In the genomic region with DNA sequence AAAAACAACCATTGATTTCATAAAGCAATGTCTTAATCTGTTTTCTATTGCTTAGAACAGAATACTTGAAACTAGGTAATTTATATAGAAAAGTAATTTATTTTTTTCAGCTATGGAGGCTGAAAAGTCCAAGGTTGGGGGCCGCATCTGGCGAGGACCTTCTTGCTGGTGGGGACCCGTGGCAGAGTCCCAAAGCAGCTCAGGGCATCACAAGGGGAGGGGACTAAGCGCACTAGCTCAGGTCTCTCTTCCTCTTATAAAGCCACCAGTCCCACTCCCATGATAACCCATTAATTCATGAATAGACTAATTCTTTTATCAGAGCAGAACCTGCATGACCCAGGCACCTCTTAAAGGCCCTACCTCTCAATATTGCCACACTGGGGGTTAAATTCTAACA, we compare ENCODE assay signal across 29 cellular contexts.
DNase-seq lines count a peak whose midpoint lies in the region; ATAC-seq and TF ChIP-seq lines count a peak whose summit lies in the region.
"Had no signal": no experiment of that assay in that cellular context is flagged by ENCODE, and none has a peak within 500 bp of the region (broad histone marks: within the 10 kb centered on the region; RNA-seq: fewer than 3 reads in every experiment).

No MANE protein-coding gene starts in this region.

- H3K4me1 Mint-ChIP-seq in MCF 10A (ENCODE audit: insufficient read depth, unreplicated experiment) = peaks cover 20% of the 10 kb centered on the region
- peaks cover 30 to 42% (median 30%) of the 10 kb centered on the region in 3 donors for H3K4me1 Mint-ChIP-seq in T-cell
- peaks cover 34 to 40% (median 37%) of the 10 kb centered on the region in 7 donors for H3K4me1 Mint-ChIP-seq in naive thymus-derived CD4-positive, alpha-beta T cell

- no peak overlapping the region for H3K4me3 ChIP-seq in breast epithelium
- no peak overlapping the region for H3K4me3 ChIP-seq in naive thymus-derived CD4-positive, alpha-beta T cell (ENCODE audit: low read length)
- H3K4me3 ChIP-seq: ascending aorta, cardiac muscle cell, esophagus squamous epithelium, GM23248, psoas muscle, SJSA1, tibial nerve had no signal

- CTCF ChIA-PET in MCF 10A (lab: Yijun Ruan, JAX) (interaction anchor here (0.6 to 1.0 kb wide), 2 partner anchors 250 kb away, joined by 3 to 5 read pairs; no protein-coding TSS in a partner anchor), T-cell (lab: Charles Lee) (interaction anchor here (0.6 to 0.7 kb wide), 2 partner anchors 42 to 249 kb away, joined by 3 to 4 read pairs; no protein-coding TSS in a partner anchor)
- CTCF ChIA-PET in naive thymus-derived CD4-positive, alpha-beta T cell (lab: Charles Lee) = interaction anchor here (1.1 to 1.8 kb wide), 2 partner anchors 25 to 120 kb away, joined by 3 to 6 read pairs; no protein-coding TSS in a partner anchor

- BruUV-seq in MCF 10A (replicated peaks; lab: Mats Ljungman, UMichigan) = no TSS peak

- no peaks in the 10 kb centered on the region for H3K27me3 ChIP-seq in breast epithelium
- H3K27me3 ChIP-seq in naive thymus-derived CD4-positive, alpha-beta T cell (ENCODE audit: control insufficient read depth in 2 of 2, insufficient read depth in 2 of 2, low read length in 2 of 2) = no peaks in the 10 kb centered on the region
- H3K27me3 ChIP-seq: ascending aorta, cardiac muscle cell, esophagus squamous epithelium, foreskin keratinocyte, SJSA1, tibial nerve had no signal

- DNase-seq in MCF 10A (ENCODE audit: unreplicated experiment) (no peak), breast epithelium (ENCODE audit: low spot score in 2 of 2) (no peak), T-cell (no peak), RPMI8226 (no peak), NCI-H524 (lab: John Stamatoyannopoulos, UW) (no peak), dermis blood vessel endothelial cell (no peak)
- DNase-seq in naive thymus-derived CD4-positive, alpha-beta T cell = no peak
- DNase-seq: activated CD4-positive, alpha-beta T cell treated with anti-CD3 and anti-CD28 coated beads, Interleukin-2, amount 50 U/mL, for 4 hours; DND-41; esophagus squamous epithelium; foreskin keratinocyte; GM23248; Karpas-422; left ventricle myocardium superior; MV-4-11; natural killer cell; NCI-H1436 treated with DMSO at 0.1 percent for 48 hours; NCI-H226; occipital lobe; psoas muscle; stimulated activated CD4-positive, alpha-beta T cell treated with anti-CD3 and anti-CD28 coated beads, Interleukin-4, amount 100 ng/mL, for 24 hours had no signal

- H3K36me3 Mint-ChIP-seq in MCF 10A (ENCODE audit: insufficient read depth, unreplicated experiment) (no peaks in the 10 kb centered on the region), T-cell (no peaks in the 10 kb centered on the region)
- peaks cover 0 to 22% (median 4%) of the 10 kb centered on the region in 5 donors for H3K36me3 Mint-ChIP-seq in naive thymus-derived CD4-positive, alpha-beta T cell
- H3K36me3 Mint-ChIP-seq: natural killer cell had no signal

- TF ChIP-seq CTCF in MCF 10A (IDR thresholded peaks at IDR 0.05; ENCODE audit: unreplicated experiment) (no peak), breast epithelium (IDR thresholded peaks at IDR 0.05) (no peak)

- POLR2A ChIA-PET in MCF 10A (lab: Yijun Ruan, JAX) (interaction anchor here (0.7 to 1.1 kb wide), 3 partner anchors 8 to 128 kb away, joined by 3 to 4 read pairs (median 3); no protein-coding TSS in a partner anchor), T-cell (lab: Charles Lee) (interaction anchor here in 1 of 2 donors (0.6 kb wide), 2 partner anchors 17 to 283 kb away, joined by 4 to 9 read pairs; no protein-coding TSS in a partner anchor)
- POLR2A ChIA-PET in naive thymus-derived CD4-positive, alpha-beta T cell (lab: Charles Lee) = interaction anchor here (0.9 to 9.0 kb wide), 5 partner anchors 11 to 44 kb away, joined by 3 to 59 read pairs (median 6); no protein-coding TSS in a partner anchor

- no peak overlapping the region for H3K27ac ChIP-seq in breast epithelium
- peak overlapping the region; percentile 55 for H3K27ac ChIP-seq in naive thymus-derived CD4-positive, alpha-beta T cell (ENCODE audit: low read depth, low read length)
- H3K27ac ChIP-seq: ascending aorta, C4-2B, esophagus squamous epithelium, foreskin keratinocyte, GM23248, psoas muscle, SJSA1, tibial nerve had no signal

- ATAC-seq in T-cell (replicated peaks in 1 of 4) = no peak
- no peak for ATAC-seq in naive thymus-derived CD4-positive, alpha-beta T cell
- ATAC-seq: activated naive CD4-positive, alpha-beta T cell treated with anti-CD3 and anti-CD28 coated beads, Interleukin-2, amount 50 U/mL, for 72 hours; foreskin keratinocyte; HepG2; left ventricle myocardium superior; natural killer cell; psoas muscle had no signal

- no peak for TF ChIP-seq POLR2A in breast epithelium (IDR thresholded peaks at IDR 0.05)

- H3K36me3 ChIP-seq in breast epithelium = no peaks in the 10 kb centered on the region
- H3K36me3 ChIP-seq in naive thymus-derived CD4-positive, alpha-beta T cell (ENCODE audit: control insufficient read depth in 2 of 3, insufficient read depth in 3 of 3, low read length in 3 of 3) = no peaks in the 10 kb centered on the region
- H3K36me3 ChIP-seq: ascending aorta, cardiac muscle cell, esophagus squamous epithelium, SJSA1, tibial nerve had no signal

- H3K9me3 ChIP-seq in breast epithelium = no peaks in the 10 kb centered on the region
- no peaks in the 10 kb centered on the region for H3K9me3 ChIP-seq in naive thymus-derived CD4-positive, alpha-beta T cell (ENCODE audit: control insufficient read depth in 2 of 3, low read length in 3 of 3)
- H3K9me3 ChIP-seq: ascending aorta, esophagus squamous epithelium, psoas muscle, SJSA1, tibial nerve had no signal

- H3K27ac Mint-ChIP-seq in MCF 10A (ENCODE audit: low read depth, unreplicated experiment) (peak overlapping the region; percentile 36), T-cell (peak overlapping the region; percentile 88 to 95)
- peak overlapping the region in 8 of 9 donors; percentile 70 to 92 (median 89) for H3K27ac Mint-ChIP-seq in naive thymus-derived CD4-positive, alpha-beta T cell
- H3K27ac Mint-ChIP-seq: activated T-helper 2 cell treated with anti-CD3 and anti-CD28 coated beads, Interferon-gamma antibody, Interleukin-2, Interleukin-4, amounts not matched to agents 10 μg/mL and 5 μg/mL and 100 μg/mL, durations not matched to agents 14 hours and 24 hours and 36 hours had no signal

- intact Hi-C loops in MCF 10A (cut with micrococcal nuclease) (loop anchor here (5.0 kb wide), 1 partner anchor 88 kb away; a partner anchor contains a TSS), breast epithelium (cut with DNase I; ENCODE audit: low total_unique reads) (no loop called here)
- intact Hi-C loops in naive thymus-derived CD4-positive, alpha-beta T cell (cut with micrococcal nuclease) = no loop called here

- H3K9me3 Mint-ChIP-seq in MCF 10A (ENCODE audit: unreplicated experiment) = no peaks in the 10 kb centered on the region
- no peaks in the 10 kb centered on the region for H3K9me3 Mint-ChIP-seq in T-cell
- peaks cover 0 to 13% (median 0%) of the 10 kb centered on the region in 11 donors for H3K9me3 Mint-ChIP-seq in naive thymus-derived CD4-positive, alpha-beta T cell
- H3K9me3 Mint-ChIP-seq: activated T-helper 2 cell treated with anti-CD3 and anti-CD28 coated beads, Interferon-gamma antibody, Interleukin-2, Interleukin-4, amounts not matched to agents 10 μg/mL and 5 μg/mL and 100 μg/mL, durations not matched to agents 14 hours and 24 hours and 36 hours; natural killer cell had no signal

- H3K4me3 Mint-ChIP-seq in MCF 10A (ENCODE audit: unreplicated experiment) (no peak overlapping the region), T-cell (peak overlapping the region in 1 of 3 donors; percentile 45)
- peak overlapping the region in 5 of 10 donors; percentile 19 to 69 (median 43) for H3K4me3 Mint-ChIP-seq in naive thymus-derived CD4-positive, alpha-beta T cell
- H3K4me3 Mint-ChIP-seq: natural killer cell had no signal

- H3K4me1 ChIP-seq in breast epithelium = peaks cover 0 to 16% of the 10 kb centered on the region in 2 donors
- peaks cover 13 to 28% of the 10 kb centered on the region in 2 donors for H3K4me1 ChIP-seq in naive thymus-derived CD4-positive, alpha-beta T cell (ENCODE audit: control insufficient read depth in 2 of 2, insufficient read depth in 2 of 2, low read length in 2 of 2)
- H3K4me1 ChIP-seq: foreskin keratinocyte had no signal

- no peaks in the 10 kb centered on the region for H3K27me3 Mint-ChIP-seq in MCF 10A (ENCODE audit: insufficient read depth, unreplicated experiment)
- H3K27me3 Mint-ChIP-seq in T-cell = no peaks in the 10 kb centered on the region
- H3K27me3 Mint-ChIP-seq in naive thymus-derived CD4-positive, alpha-beta T cell = peaks cover 0 to 2% (median 0%) of the 10 kb centered on the region in 5 donors

Comparison
In these comparisons a context has a peak if more than half of its experiments do, and no peak if none do; other contexts are left out.
1. H3K27ac Mint-ChIP-seq: peak in every context shown above with its lines; median percentile 92 in T-cell; 89 in naive thymus-derived CD4-positive, alpha-beta T cell; 36 in MCF 10A.